ENCODE assay signal across 1 cellular context in genomic region chr10:97292097-97292861, GRCh38.
TF ChIP-seq lines count a peak whose summit lies in the region.

A gene with protein sequence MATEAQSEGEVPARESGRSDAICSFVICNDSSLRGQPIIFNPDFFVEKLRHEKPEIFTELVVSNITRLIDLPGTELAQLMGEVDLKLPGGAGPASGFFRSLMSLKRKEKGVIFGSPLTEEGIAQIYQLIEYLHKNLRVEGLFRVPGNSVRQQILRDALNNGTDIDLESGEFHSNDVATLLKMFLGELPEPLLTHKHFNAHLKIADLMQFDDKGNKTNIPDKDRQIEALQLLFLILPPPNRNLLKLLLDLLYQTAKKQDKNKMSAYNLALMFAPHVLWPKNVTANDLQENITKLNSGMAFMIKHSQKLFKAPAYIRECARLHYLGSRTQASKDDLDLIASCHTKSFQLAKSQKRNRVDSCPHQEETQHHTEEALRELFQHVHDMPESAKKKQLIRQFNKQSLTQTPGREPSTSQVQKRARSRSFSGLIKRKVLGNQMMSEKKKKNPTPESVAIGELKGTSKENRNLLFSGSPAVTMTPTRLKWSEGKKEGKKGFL (minus strand): TSS chr10:97292637. CDS start chr10:97292627, 10 bp downstream.

TF ChIP-seq in HepG2, 621 proteins besides CTCF, POLR2A, EP300 and RAD21 (continued from another document and continues in another):
- TF ChIP-seq, protein P1, sequence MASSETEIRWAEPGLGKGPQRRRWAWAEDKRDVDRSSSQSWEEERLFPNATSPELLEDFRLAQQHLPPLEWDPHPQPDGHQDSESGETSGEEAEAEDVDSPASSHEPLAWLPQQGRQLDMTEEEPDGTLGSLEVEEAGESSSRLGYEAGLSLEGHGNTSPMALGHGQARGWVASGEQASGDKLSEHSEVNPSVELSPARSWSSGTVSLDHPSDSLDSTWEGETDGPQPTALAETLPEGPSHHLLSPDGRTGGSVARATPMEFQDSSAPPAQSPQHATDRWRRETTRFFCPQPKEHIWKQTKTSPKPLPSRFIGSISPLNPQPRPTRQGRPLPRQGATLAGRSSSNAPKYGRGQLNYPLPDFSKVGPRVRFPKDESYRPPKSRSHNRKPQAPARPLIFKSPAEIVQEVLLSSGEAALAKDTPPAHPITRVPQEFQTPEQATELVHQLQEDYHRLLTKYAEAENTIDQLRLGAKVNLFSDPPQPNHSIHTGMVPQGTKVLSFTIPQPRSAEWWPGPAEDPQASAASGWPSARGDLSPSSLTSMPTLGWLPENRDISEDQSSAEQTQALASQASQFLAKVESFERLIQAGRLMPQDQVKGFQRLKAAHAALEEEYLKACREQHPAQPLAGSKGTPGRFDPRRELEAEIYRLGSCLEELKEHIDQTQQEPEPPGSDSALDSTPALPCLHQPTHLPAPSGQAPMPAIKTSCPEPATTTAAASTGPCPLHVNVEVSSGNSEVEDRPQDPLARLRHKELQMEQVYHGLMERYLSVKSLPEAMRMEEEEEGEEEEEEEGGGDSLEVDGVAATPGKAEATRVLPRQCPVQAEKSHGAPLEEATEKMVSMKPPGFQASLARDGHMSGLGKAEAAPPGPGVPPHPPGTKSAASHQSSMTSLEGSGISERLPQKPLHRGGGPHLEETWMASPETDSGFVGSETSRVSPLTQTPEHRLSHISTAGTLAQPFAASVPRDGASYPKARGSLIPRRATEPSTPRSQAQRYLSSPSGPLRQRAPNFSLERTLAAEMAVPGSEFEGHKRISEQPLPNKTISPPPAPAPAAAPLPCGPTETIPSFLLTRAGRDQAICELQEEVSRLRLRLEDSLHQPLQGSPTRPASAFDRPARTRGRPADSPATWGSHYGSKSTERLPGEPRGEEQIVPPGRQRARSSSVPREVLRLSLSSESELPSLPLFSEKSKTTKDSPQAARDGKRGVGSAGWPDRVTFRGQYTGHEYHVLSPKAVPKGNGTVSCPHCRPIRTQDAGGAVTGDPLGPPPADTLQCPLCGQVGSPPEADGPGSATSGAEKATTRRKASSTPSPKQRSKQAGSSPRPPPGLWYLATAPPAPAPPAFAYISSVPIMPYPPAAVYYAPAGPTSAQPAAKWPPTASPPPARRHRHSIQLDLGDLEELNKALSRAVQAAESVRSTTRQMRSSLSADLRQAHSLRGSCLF (CRISPR knock-in tag; IDR thresholded peaks at IDR 0.05; ENCODE audit: borderline replicate concordance), result no peak
- TF ChIP-seq KDM6A (CRISPR knock-in tag; IDR thresholded peaks at IDR 0.05; ENCODE audit: low read depth) (0 out of 2 replicates have a peak, but pooled peaks have one; percentile 7), ARNT2 (CRISPR knock-in tag; IDR thresholded peaks at IDR 0.05; ENCODE audit: low read depth) (peak; percentile 58; the same call in 1 of the 2 replicates), STAT6 (CRISPR knock-in tag; IDR thresholded peaks at IDR 0.05; ENCODE audit: borderline replicate concordance) (peak; percentile 81; the same call in 1 of the 2 replicates), KDM5A (IDR thresholded peaks at IDR 0.05; ENCODE audit: borderline replicate concordance, low read length) (peak; percentile 64; the same call in 1 of the 2 replicates), ZSCAN20 (CRISPR knock-in tag; IDR thresholded peaks at IDR 0.05; ENCODE audit: borderline replicate concordance) (no peak), MAFG (CRISPR knock-in tag; IDR thresholded peaks at IDR 0.05) (no peak), HES4 (CRISPR knock-in tag; IDR thresholded peaks at IDR 0.05; ENCODE audit: borderline replicate concordance) (0 out of 2 replicates have a peak, but pooled peaks have one; percentile 62), DMAP1 (CRISPR knock-in tag; IDR thresholded peaks at IDR 0.05) (peak; percentile 64; the same call in 1 of the 2 replicates), REL (CRISPR knock-in tag; conservative IDR thresholded peaks at IDR 0.05) (no peak), MXI1 (IDR thresholded peaks at IDR 0.05; ENCODE audit: borderline replicate concordance, low read depth, low read length) (peak; percentile 66; the same call in 1 of the 3 replicates), ZBTB38 (CRISPR knock-in tag; IDR thresholded peaks at IDR 0.05) (peak; percentile 77), ZNF446 (CRISPR knock-in tag; IDR thresholded peaks at IDR 0.05) (no peak), NFAT5 (CRISPR knock-in tag; IDR thresholded peaks at IDR 0.05) (peak; percentile 89; the same call in 1 of the 2 replicates), UBTF (CRISPR knock-in tag; IDR thresholded peaks at IDR 0.05) (peak; percentile 93), AFF4 (CRISPR knock-in tag; IDR thresholded peaks at IDR 0.05) (no peak), ZZZ3 (CRISPR knock-in tag; IDR thresholded peaks at IDR 0.05; ENCODE audit: borderline replicate concordance) (no peak), ZNF343 (CRISPR knock-in tag; IDR thresholded peaks at IDR 0.05) (no peak), KDM2A (CRISPR knock-in tag; IDR thresholded peaks at IDR 0.05; ENCODE audit: borderline replicate concordance, low read depth) (peak; percentile 81), ZEB1 (IDR thresholded peaks at IDR 0.05; ENCODE audit: insufficient replicate concordance, low read depth) (no peak), ZNF180 (CRISPR knock-in tag; IDR thresholded peaks at IDR 0.05; ENCODE audit: borderline replicate concordance, low read depth) (no peak), ZNF354B (CRISPR knock-in tag; IDR thresholded peaks at IDR 0.05) (0 out of 2 replicates have a peak, but pooled peaks have one; percentile 81), ZBTB42 (CRISPR knock-in tag; IDR thresholded peaks at IDR 0.05) (no peak), ZNF780A (CRISPR knock-in tag; IDR thresholded peaks at IDR 0.05) (no peak), ZNF317 (CRISPR knock-in tag; IDR thresholded peaks at IDR 0.05) (no peak; the same call in 1 of the 2 replicates), ZNF382 (CRISPR knock-in tag; IDR thresholded peaks at IDR 0.05; ENCODE audit: borderline replicate concordance) (no peak), HDAC6 (IDR thresholded peaks at IDR 0.05; ENCODE audit: low read depth, low read length) (no peak), ZFAT (CRISPR knock-in tag; conservative IDR thresholded peaks at IDR 0.05) (no peak), TAF1 (CRISPR knock-in tag; IDR thresholded peaks at IDR 0.05) (peak; percentile 92), KLF13 (CRISPR knock-in tag; IDR thresholded peaks at IDR 0.05) (peak; percentile 46; the same call in 1 of the 2 replicates), IRX3 (CRISPR knock-in tag; IDR thresholded peaks at IDR 0.05; ENCODE audit: borderline replicate concordance, low read depth) (0 out of 2 replicates have a peak, but pooled peaks have one; percentile 49), FOSL2 (CRISPR knock-in tag; IDR thresholded peaks at IDR 0.05) (no peak; the same call in none of the 2 replicates), ZNF296 (CRISPR knock-in tag; conservative IDR thresholded peaks at IDR 0.05) (no peak), ELF3 (CRISPR knock-in tag; IDR thresholded peaks at IDR 0.05) (peak; percentile 51; the same call in 1 of the 2 replicates), NR2F2 (IDR thresholded peaks at IDR 0.05; ENCODE audit: borderline replicate concordance, low read depth) (no peak; the same call in 1 of the 2 replicates), SIX1 (CRISPR knock-in tag; IDR thresholded peaks at IDR 0.05; ENCODE audit: borderline replicate concordance) (no peak), RCOR2 (CRISPR knock-in tag; IDR thresholded peaks at IDR 0.05) (peak; percentile 67)
- TF ChIP-seq, protein P2, sequence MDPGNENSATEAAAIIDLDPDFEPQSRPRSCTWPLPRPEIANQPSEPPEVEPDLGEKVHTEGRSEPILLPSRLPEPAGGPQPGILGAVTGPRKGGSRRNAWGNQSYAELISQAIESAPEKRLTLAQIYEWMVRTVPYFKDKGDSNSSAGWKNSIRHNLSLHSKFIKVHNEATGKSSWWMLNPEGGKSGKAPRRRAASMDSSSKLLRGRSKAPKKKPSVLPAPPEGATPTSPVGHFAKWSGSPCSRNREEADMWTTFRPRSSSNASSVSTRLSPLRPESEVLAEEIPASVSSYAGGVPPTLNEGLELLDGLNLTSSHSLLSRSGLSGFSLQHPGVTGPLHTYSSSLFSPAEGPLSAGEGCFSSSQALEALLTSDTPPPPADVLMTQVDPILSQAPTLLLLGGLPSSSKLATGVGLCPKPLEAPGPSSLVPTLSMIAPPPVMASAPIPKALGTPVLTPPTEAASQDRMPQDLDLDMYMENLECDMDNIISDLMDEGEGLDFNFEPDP (CRISPR knock-in tag; conservative IDR thresholded peaks at IDR 0.05), result no peak
